Comparison of ENCODE assay signal across 1 cellular context in the genomic region with DNA sequence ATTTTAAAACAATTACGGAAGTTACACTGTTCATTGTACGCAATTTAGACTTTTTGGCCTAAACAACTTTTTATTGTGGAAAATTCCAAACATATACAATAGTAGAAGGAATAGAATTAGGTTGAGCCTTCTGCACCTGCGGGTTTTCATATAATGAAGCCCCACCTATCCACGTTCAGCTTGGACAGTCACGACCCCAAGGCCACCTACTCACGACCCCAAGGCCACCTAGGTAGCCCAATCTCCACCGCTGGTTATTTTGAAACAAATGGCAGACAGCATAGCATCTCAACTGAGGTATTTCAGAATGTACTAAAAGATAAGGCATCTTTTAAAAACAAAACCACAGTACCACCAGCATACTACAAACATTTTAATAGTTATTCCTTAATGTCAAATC.
TF ChIP-seq lines count a peak whose summit lies in the region.

No MANE protein-coding gene starts in this region.

TF ChIP-seq in H1, 55 proteins besides CTCF, POLR2A, EP300 and RAD21:
- TF ChIP-seq ASH2L (IDR thresholded peaks at IDR 0.05; ENCODE audit: low read length) (no peak), CBX8 (IDR thresholded peaks at IDR 0.05; ENCODE audit: borderline replicate concordance, low read depth, low read length) (no peak)
